8 cellular contexts compared by ENCODE assay signal in genomic region chr15:49421991-49422390, GRCh38. TPM values are rescaled to one million over a fixed set of nuclear protein-coding genes. Genes with fewer than 3 reads are reported as not detected.
A peak's percentile ranks its signal among the peaks of the same experiment; 100 is the strongest.
DNase-seq lines count a peak whose midpoint lies in the region; ATAC-seq and TF ChIP-seq lines count a peak whose summit lies in the region.

No MANE protein-coding gene starts in this region.

- H3K4me1 ChIP-seq in urinary bladder (ENCODE audit: insufficient read depth): no peaks in the 10 kb centered on the region

- no peak overlapping the region for H3K27ac ChIP-seq in urinary bladder (ENCODE audit: low read depth)

- CTCF ChIA-PET in activated B cell treated with CpG ODN at 0.5 μM for 24 hours (lab: Charles Lee): interaction anchor here (0.6 to 4.4 kb wide), 9 partner anchors 8 to 723 kb away, joined by 3 to 64 read pairs (median 4); no protein-coding TSS in a partner anchor

- ATAC-seq in GM18502 (IDR thresholded peaks at IDR 0.05; ENCODE audit: poor library complexity, unreplicated experiment): peak; percentile 75
- ATAC-seq in activated B cell treated with CpG ODN at 0.5 μM for 24 hours (ENCODE audit: low read depth): peak; percentile 42
- ATAC-seq in esophagus mucosa: peak; percentile 71
- peak in 1 of 2 donors; percentile 28 for ATAC-seq in naive B cell (ENCODE audit: low read depth in 2 of 2)

- peak; percentile 40 for DNase-seq in AG09309 (ENCODE audit: low read depth)
- DNase-seq in NCI-H1436 treated with DMSO at 0.1 percent for 48 hours (lab: John Stamatoyannopoulos, UW): peak; percentile 53
- peak; percentile 18 for DNase-seq in activated B cell treated with CpG ODN at 0.5 μM for 24 hours
- peak; percentile 42 for DNase-seq in naive B cell
- no peak for DNase-seq in NCI-H1048 (lab: John Stamatoyannopoulos, UW)

- H3K36me3 Mint-ChIP-seq in activated B cell treated with CpG ODN at 0.5 μM for 24 hours (ENCODE audit: low read depth): no peaks in the 10 kb centered on the region
- H3K36me3 Mint-ChIP-seq in naive B cell: no peaks in the 10 kb centered on the region

- H3K4me1 Mint-ChIP-seq in activated B cell treated with CpG ODN at 0.5 μM for 24 hours (peaks cover 3% of the 10 kb centered on the region), naive B cell (peaks cover 4 to 8% (median 5%) of the 10 kb centered on the region in 3 donors)

- no peak overlapping the region for H3K4me3 ChIP-seq in AG09309 (ENCODE audit: control insufficient read depth, low read depth, low read length)
- H3K4me3 ChIP-seq in urinary bladder (ENCODE audit: low read depth, low read length): peak overlapping the region; percentile 16

- H3K4me3 Mint-ChIP-seq in activated B cell treated with CpG ODN at 0.5 μM for 24 hours: no peak overlapping the region
- peak overlapping the region in 6 of 8 donors; percentile 4 to 48 (median 26) for H3K4me3 Mint-ChIP-seq in naive B cell

- POLR2A ChIA-PET in activated B cell treated with CpG ODN at 0.5 μM for 24 hours (lab: Charles Lee): no interaction called here

- TF ChIP-seq CTCF in AG09309 (IDR thresholded peaks at IDR 0.05; ENCODE audit: control insufficient read depth, insufficient read depth, low read depth, low read length, missing control alignments) (peak; percentile 75), activated B cell treated with CpG ODN at 0.5 μM for 24 hours (IDR thresholded peaks at IDR 0.05) (no peak)

- H3K27ac Mint-ChIP-seq in activated B cell treated with CpG ODN at 0.5 μM for 24 hours: no peak overlapping the region
- H3K27ac Mint-ChIP-seq in naive B cell: peak overlapping the region in 5 of 6 donors; percentile 39 to 97 (median 87)

- intact Hi-C loops in activated B cell treated with CpG ODN at 0.5 μM for 24 hours (cut with micrococcal nuclease): loop anchor here (1.0 to 5.0 kb wide), 5 partner anchors 187 to 1063 kb away; partner anchors contain the start of gene SECISBP2L

- peaks cover 3% of the 10 kb centered on the region for H3K27me3 Mint-ChIP-seq in activated B cell treated with CpG ODN at 0.5 μM for 24 hours
- peaks cover 0 to under 1% (median 0%) of the 10 kb centered on the region in 3 donors for H3K27me3 Mint-ChIP-seq in naive B cell

- no peaks in the 10 kb centered on the region for H3K36me3 ChIP-seq in urinary bladder (ENCODE audit: insufficient read depth)

- 14% methylated on average over 9 of the region's 9 CpGs for WGBS in urinary bladder

- H3K9me3 Mint-ChIP-seq in activated B cell treated with CpG ODN at 0.5 μM for 24 hours: no peaks in the 10 kb centered on the region
- H3K9me3 Mint-ChIP-seq in naive B cell: peaks cover 0 to 2% (median 0%) of the 10 kb centered on the region in 7 donors

RNA-seq across cellular contexts. Expression of gene FGF7, which starts 1.1 kb away (rescaled TPM):
- total RNA-seq in activated B cell treated with CpG ODN at 0.5 μM for 24 hours (0.04 TPM in 1 of 2 replicates, not detected in the other), esophagus mucosa (2.0 TPM), urinary bladder (57.8 TPM)
- polyA plus RNA-seq in naive B cell (ENCODE audit: low read depth in 6 of 6) (not detected), urinary bladder (56.4 TPM)

Comparison
In these comparisons a context has a peak if more than half of its experiments do, and no peak if none do; other contexts are left out.
1. RNA of gene FGF7, which starts 1.1 kb away (total RNA-seq): 57.8 TPM in urinary bladder (single experiment); 2.0 TPM in esophagus mucosa (single experiment) and 0.04 TPM in activated B cell treated with CpG ODN at 0.5 μM for 24 hours; every median in the first group is over 10 times any median in the second.